Comparison of ENCODE assay signal across 24 cellular contexts in genomic region chr16:1102333-1102700, GRCh38. TPM values are rescaled to one million over a fixed set of nuclear protein-coding genes. Genes with fewer than 3 reads are reported as not detected.
"Had no signal": no experiment of that assay in that cellular context is flagged by ENCODE, and none has a peak within 500 bp of the region (broad histone marks: within the 10 kb centered on the region; RNA-seq: fewer than 3 reads in every experiment).

No MANE protein-coding gene starts in this region.

- DNase-seq: kidney, tibial artery had no signal

- H3K9me3 ChIP-seq: gastrocnemius medialis, neutrophil, pancreas, spleen, stomach, testis, tibial artery had no signal

- H3K27me3 ChIP-seq: testis had no signal

- H3K27ac Mint-ChIP-seq: memory B cell, natural killer cell, type B pancreatic cell had no signal

- H3K4me3 Mint-ChIP-seq: memory B cell, natural killer cell, type B pancreatic cell had no signal

- H3K27ac ChIP-seq: dorsolateral prefrontal cortex, gastrocnemius medialis, neutrophil, pancreas, skin epidermis, spleen, stomach, testis, tibial artery had no signal

- H3K36me3 Mint-ChIP-seq: memory B cell, natural killer cell, type B pancreatic cell had no signal

- H3K9me3 Mint-ChIP-seq: memory B cell, natural killer cell, type B pancreatic cell had no signal

- H3K4me3 ChIP-seq: lung, pancreas had no signal

- H3K4me1 ChIP-seq: pancreas had no signal

- H3K36me3 ChIP-seq: gastrocnemius medialis, neutrophil, pancreas, spleen, stomach, tibial artery had no signal

- H3K4me1 Mint-ChIP-seq: natural killer cell had no signal

RNA-seq across cellular contexts. Expression of gene C1QTNF8, which starts 6.3 kb away (rescaled TPM):
- total RNA-seq: esophagus mucosa, gastrocnemius medialis, glomerular endothelial cell, kidney, left lobe of liver, liver, mononuclear cell, natural killer cell, omental fat pad, pancreas, posterior vena cava, pulmonary artery endothelial cell, spleen, stomach, subcutaneous adipose tissue, urinary bladder had no signal

RNA-seq across cellular contexts. Expression of gene SSTR5, which starts 29.8 kb away (rescaled TPM):
- total RNA-seq: esophagus mucosa, glomerular endothelial cell, left lobe of liver, liver, mononuclear cell, natural killer cell, posterior vena cava, spleen, stomach, subcutaneous adipose tissue had no signal
